Comparison of ENCODE assay signal across 15 cellular contexts in genomic region chr16:52799149-52799548, GRCh38.
A peak's percentile ranks its signal among the peaks of the same experiment; 100 is the strongest.
DNase-seq lines count a peak whose midpoint lies in the region; ATAC-seq and TF ChIP-seq lines count a peak whose summit lies in the region.
"Had no signal": no experiment of that assay in that cellular context is flagged by ENCODE, and none has a peak within 500 bp of the region (broad histone marks: within the 10 kb centered on the region; RNA-seq: fewer than 3 reads in every experiment).

No MANE protein-coding gene starts in this region.

- ATAC-seq in WTC11: peak; percentile 70
- no peak for ATAC-seq in HG02610 (IDR thresholded peaks at IDR 0.05; ENCODE audit: unreplicated experiment)
- no peak for ATAC-seq in GM19467 (IDR thresholded peaks at IDR 0.05; ENCODE audit: unreplicated experiment)
- ATAC-seq in HG03039 (IDR thresholded peaks at IDR 0.05; ENCODE audit: unreplicated experiment): no peak
- ATAC-seq: CD8-positive, alpha-beta T cell had no signal

- H3K27me3 Mint-ChIP-seq in WTC11 (ENCODE audit: low read depth): no peaks in the 10 kb centered on the region
- H3K27me3 Mint-ChIP-seq: CD4-positive, CD25-positive, alpha-beta regulatory T cell had no signal

- peak overlapping the region; percentile 67; the same call in 1 of the 2 replicates for H3K27ac Mint-ChIP-seq in WTC11
- H3K27ac Mint-ChIP-seq: CD4-positive, CD25-positive, alpha-beta regulatory T cell; CD8-positive, alpha-beta T cell; HFFc6 had no signal

- H3K4me1 Mint-ChIP-seq in WTC11: peaks cover 31% of the 10 kb centered on the region
- H3K4me1 Mint-ChIP-seq: CD4-positive, CD25-positive, alpha-beta regulatory T cell had no signal

- POLR2A ChIA-PET in WTC11 (lab: Charles Lee): no interaction called here

- H3K9me3 Mint-ChIP-seq in WTC11: peaks cover 33% of the 10 kb centered on the region

- peaks cover 10% of the 10 kb centered on the region for H3K36me3 Mint-ChIP-seq in WTC11
- H3K36me3 Mint-ChIP-seq: CD4-positive, CD25-positive, alpha-beta regulatory T cell; CD8-positive, alpha-beta T cell had no signal

- no peaks in the 10 kb centered on the region for H3K36me3 ChIP-seq in HUES48 (ENCODE audit: control insufficient read depth, insufficient read depth, low read length)
- H3K36me3 ChIP-seq: HAP-1 had no signal

- no peak for DNase-seq in WTC11 (ENCODE audit: low spot score)
- peak; percentile 25 for DNase-seq in iPS DF 4.7 (ENCODE audit: extremely low read depth, low spot score)
- no peak for DNase-seq in C1 segment of cervical spinal cord (lab: John Stamatoyannopoulos, UW)
- DNase-seq: Caco-2; CD4-positive, CD25-positive, alpha-beta regulatory T cell; CD8-positive, alpha-beta T cell; DMS153; DND-41; HFFc6 had no signal

- no peak overlapping the region for H3K9ac ChIP-seq in HUES48 (ENCODE audit: low read depth, low read length)

- CTCF ChIA-PET in WTC11 (lab: Charles Lee): interaction anchor here (0.7 kb wide), 2 partner anchors 11 to 114 kb away, joined by 3 read pairs; no protein-coding TSS in a partner anchor

- H3K4me3 Mint-ChIP-seq in WTC11: no peak overlapping the region
- H3K4me3 Mint-ChIP-seq: CD4-positive, CD25-positive, alpha-beta regulatory T cell; CD8-positive, alpha-beta T cell; HFFc6 had no signal

- peak overlapping the region; percentile 57 for H3K27ac ChIP-seq in HUES48 (ENCODE audit: low read depth, low read length)
- H3K27ac ChIP-seq: C4-2B had no signal

- H3K4me3 ChIP-seq in HUES48 (ENCODE audit: low read depth, low read length): no peak overlapping the region
- H3K4me3 ChIP-seq: HAP-1 had no signal

- peaks cover 14% of the 10 kb centered on the region for H3K4me1 ChIP-seq in HUES48 (ENCODE audit: control insufficient read depth, insufficient read depth, low read length)
- H3K4me1 ChIP-seq: Caco-2 had no signal

- no peak for TF ChIP-seq CTCF in WTC11 (IDR thresholded peaks at IDR 0.05)

- no peaks in the 10 kb centered on the region for H3K27me3 ChIP-seq in HUES48 (ENCODE audit: control insufficient read depth, insufficient read depth, low read length)

- peaks cover 6% of the 10 kb centered on the region; the same call in 1 of the 2 replicates for H3K9me3 ChIP-seq in HUES48 (ENCODE audit: control insufficient read depth, insufficient read depth, low read length)
- H3K9me3 ChIP-seq: Caco-2, HAP-1 had no signal

TF ChIP-seq in WTC11, 78 proteins besides CTCF, POLR2A, EP300 and RAD21:
- TF ChIP-seq STAT6 (CRISPR knock-in tag; conservative IDR thresholded peaks at IDR 0.05; ENCODE audit: low read depth) (no peak), GTF2I (CRISPR knock-in tag; conservative IDR thresholded peaks at IDR 0.05) (0 out of 2 replicates have a peak, but pooled peaks have one; percentile 6)
